ENCODE assay signal across 19 cellular contexts in the genomic region with DNA sequence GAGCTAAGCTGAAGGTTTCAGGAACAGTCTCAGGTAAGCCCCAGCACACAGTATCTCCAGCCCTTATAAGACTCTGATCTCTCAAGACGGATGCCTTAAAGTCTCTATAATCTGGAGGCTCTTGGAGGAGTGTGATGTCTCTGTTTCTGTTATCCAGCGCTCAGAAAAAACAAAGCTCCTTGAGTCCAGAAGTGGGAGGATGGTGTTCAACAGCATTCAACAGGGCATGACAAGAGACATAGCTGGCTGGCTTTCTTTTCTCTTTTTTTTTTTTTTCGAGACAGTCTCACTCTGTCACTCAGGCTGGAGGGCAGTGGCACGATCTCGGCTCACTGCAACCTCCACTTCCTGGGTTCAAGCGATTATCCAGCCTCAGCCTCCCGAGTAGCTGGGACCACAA.
"Had no signal": no experiment of that assay in that cellular context is flagged by ENCODE, and none has a peak within 500 bp of the region (broad histone marks: within the 10 kb centered on the region; RNA-seq: fewer than 3 reads in every experiment).

No MANE protein-coding gene starts in this region.

- H3K27ac ChIP-seq: colonic mucosa, left ventricle myocardium inferior, lower lobe of right lung, psoas muscle, sigmoid colon, skin epidermis, upper lobe of left lung, uterus had no signal

- H3K36me3 ChIP-seq: colonic mucosa, left ventricle myocardium inferior, lower lobe of right lung, sigmoid colon, upper lobe of left lung, uterus had no signal

- H3K36me3 Mint-ChIP-seq: natural killer cell treated with Interleukin-12 subunit alpha and Interleukin-12 subunit beta and Interleukin-15 and Interleukin-18, amount 100 ng/mL, for 72 hours had no signal

- H3K4me1 ChIP-seq: colonic mucosa, lower lobe of right lung, psoas muscle, sigmoid colon, upper lobe of left lung, uterus had no signal

- H3K9me3 ChIP-seq: colonic mucosa, left ventricle myocardium inferior, lower lobe of right lung, psoas muscle, sigmoid colon, upper lobe of left lung, uterus had no signal

- H3K4me3 Mint-ChIP-seq: memory B cell; natural killer cell treated with Interleukin-12 subunit alpha and Interleukin-12 subunit beta and Interleukin-15 and Interleukin-18, amount 100 ng/mL, for 72 hours; stimulated activated naive B cell treated with anti-CD40 and anti-IgM and Interleukin-4, amounts not matched to agents 10 μg/mL and 1 μg/mL and 100 μg/mL, for 72 hours; stimulated activated naive CD8-positive, alpha-beta T cell treated with anti-CD3 and anti-CD28 coated beads, Interleukin-15, amount 100 ng/mL, for 72 hours had no signal

- H3K27me3 Mint-ChIP-seq: natural killer cell treated with Interleukin-12 subunit alpha and Interleukin-12 subunit beta and Interleukin-15 and Interleukin-18, amount 100 ng/mL, for 72 hours; stimulated activated naive B cell treated with anti-CD40 and anti-IgM and Interleukin-4, amounts not matched to agents 10 μg/mL and 1 μg/mL and 100 μg/mL, for 72 hours; stimulated activated naive CD8-positive, alpha-beta T cell treated with anti-CD3 and anti-CD28 coated beads, Interleukin-15, amount 100 ng/mL, for 72 hours had no signal

- H3K27ac Mint-ChIP-seq: memory B cell; natural killer cell treated with Interleukin-12 subunit alpha and Interleukin-12 subunit beta and Interleukin-15 and Interleukin-18, amount 100 ng/mL, for 72 hours; stimulated activated naive B cell treated with anti-CD40 and anti-IgM and Interleukin-4, amounts not matched to agents 10 μg/mL and 1 μg/mL and 100 μg/mL, for 72 hours had no signal

- H3K4me3 ChIP-seq: colonic mucosa, left ventricle myocardium inferior, lower lobe of right lung, psoas muscle, sigmoid colon, skin epidermis, upper lobe of left lung, uterus had no signal

- H3K27me3 ChIP-seq: colonic mucosa, sigmoid colon, upper lobe of left lung, uterus had no signal

- DNase-seq: colonic mucosa; effector CD4-positive, alpha-beta T cell; foreskin melanocyte; head of caudate nucleus; hippocampal formation; left ventricle myocardium inferior; lower lobe of right lung; midbrain; psoas muscle; sigmoid colon; stimulated activated CD4-positive, alpha-beta T cell treated with anti-CD3 and anti-CD28 coated beads, Interleukin-2, amount 100 ng/mL, for 24 hours; stimulated activated CD4-positive, alpha-beta T cell treated with anti-CD3 and anti-CD28 coated beads, Interleukin-4, amount 100 ng/mL, for 4 hours; stimulated activated naive B cell treated with anti-CD40 and anti-IgM and Interleukin-4, amounts not matched to agents 10 μg/mL and 1 μg/mL and 100 μg/mL, for 72 hours; stimulated activated naive CD8-positive, alpha-beta T cell treated with anti-CD3 and anti-CD28 coated beads, Interleukin-15, amount 100 ng/mL, for 72 hours; upper lobe of left lung; uterus had no signal

- H3K9me3 Mint-ChIP-seq: memory B cell had no signal
